In the genomic region with DNA sequence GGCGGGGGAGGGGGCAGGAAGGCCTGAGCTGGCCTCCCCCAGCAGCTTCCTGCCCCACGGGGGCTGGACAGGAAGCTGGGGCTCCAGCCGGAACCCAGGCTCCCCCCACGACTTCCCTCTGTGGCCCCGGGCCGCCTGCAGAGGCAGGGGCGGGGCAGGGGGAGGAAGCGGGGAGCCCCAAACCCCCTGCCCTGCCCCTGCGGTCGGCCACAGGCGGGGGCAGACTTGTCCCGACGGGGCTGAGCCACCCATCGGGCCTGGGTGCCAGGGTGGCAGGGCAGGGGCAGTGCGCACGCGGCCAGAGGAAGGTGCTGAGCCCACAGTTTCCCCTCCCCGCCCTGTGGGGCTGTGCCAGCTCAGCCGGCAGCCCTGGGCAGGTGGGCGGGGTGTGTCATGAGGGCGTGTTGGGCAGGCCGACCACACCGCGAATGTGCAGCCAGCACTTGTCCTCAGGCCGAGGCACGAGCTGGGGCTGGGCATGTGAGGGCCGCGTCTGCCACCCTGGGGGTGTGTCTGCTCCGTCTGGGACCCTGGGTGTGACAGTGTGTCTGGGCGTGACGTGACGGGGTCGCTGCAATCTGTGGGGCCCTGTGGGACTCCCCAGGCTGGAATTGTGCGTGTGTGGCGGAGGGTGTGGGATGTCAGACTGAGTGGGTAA, we compare ENCODE assay signal across 1 cellular context.
TF ChIP-seq lines count a peak whose summit lies in the region.

No MANE protein-coding gene starts in this region.

TF ChIP-seq in HepG2, 621 proteins besides CTCF, POLR2A, EP300 and RAD21:
- no peak for TF ChIP-seq SNRNP70 (IDR thresholded peaks at IDR 0.05; ENCODE audit: low read depth, low read length)
- no peak for TF ChIP-seq ZNF776 (CRISPR knock-in tag; IDR thresholded peaks at IDR 0.05)
- TF ChIP-seq RBFOX2 (IDR thresholded peaks at IDR 0.05; ENCODE audit: low read depth, low read length) = peak; percentile 56
- no peak for TF ChIP-seq BRCA1 (CRISPR knock-in tag; IDR thresholded peaks at IDR 0.05)
- TF ChIP-seq HNRNPL (IDR thresholded peaks at IDR 0.05; ENCODE audit: low read depth, low read length) = 0 out of 2 replicates have a peak, but pooled peaks have one; percentile 56
- TF ChIP-seq, protein P1, sequence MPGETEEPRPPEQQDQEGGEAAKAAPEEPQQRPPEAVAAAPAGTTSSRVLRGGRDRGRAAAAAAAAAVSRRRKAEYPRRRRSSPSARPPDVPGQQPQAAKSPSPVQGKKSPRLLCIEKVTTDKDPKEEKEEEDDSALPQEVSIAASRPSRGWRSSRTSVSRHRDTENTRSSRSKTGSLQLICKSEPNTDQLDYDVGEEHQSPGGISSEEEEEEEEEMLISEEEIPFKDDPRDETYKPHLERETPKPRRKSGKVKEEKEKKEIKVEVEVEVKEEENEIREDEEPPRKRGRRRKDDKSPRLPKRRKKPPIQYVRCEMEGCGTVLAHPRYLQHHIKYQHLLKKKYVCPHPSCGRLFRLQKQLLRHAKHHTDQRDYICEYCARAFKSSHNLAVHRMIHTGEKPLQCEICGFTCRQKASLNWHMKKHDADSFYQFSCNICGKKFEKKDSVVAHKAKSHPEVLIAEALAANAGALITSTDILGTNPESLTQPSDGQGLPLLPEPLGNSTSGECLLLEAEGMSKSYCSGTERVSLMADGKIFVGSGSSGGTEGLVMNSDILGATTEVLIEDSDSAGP (CRISPR knock-in tag; IDR thresholded peaks at IDR 0.05; ENCODE audit: borderline replicate concordance) = 0 out of 2 replicates have a peak, but pooled peaks have one; percentile 32
- TF ChIP-seq, protein P2, sequence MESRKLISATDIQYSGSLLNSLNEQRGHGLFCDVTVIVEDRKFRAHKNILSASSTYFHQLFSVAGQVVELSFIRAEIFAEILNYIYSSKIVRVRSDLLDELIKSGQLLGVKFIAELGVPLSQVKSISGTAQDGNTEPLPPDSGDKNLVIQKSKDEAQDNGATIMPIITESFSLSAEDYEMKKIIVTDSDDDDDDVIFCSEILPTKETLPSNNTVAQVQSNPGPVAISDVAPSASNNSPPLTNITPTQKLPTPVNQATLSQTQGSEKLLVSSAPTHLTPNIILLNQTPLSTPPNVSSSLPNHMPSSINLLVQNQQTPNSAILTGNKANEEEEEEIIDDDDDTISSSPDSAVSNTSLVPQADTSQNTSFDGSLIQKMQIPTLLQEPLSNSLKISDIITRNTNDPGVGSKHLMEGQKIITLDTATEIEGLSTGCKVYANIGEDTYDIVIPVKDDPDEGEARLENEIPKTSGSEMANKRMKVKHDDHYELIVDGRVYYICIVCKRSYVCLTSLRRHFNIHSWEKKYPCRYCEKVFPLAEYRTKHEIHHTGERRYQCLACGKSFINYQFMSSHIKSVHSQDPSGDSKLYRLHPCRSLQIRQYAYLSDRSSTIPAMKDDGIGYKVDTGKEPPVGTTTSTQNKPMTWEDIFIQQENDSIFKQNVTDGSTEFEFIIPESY (CRISPR knock-in tag; IDR thresholded peaks at IDR 0.05) = peak; percentile 84
- TF ChIP-seq TFAP4 (IDR thresholded peaks at IDR 0.05; ENCODE audit: borderline replicate concordance, low read depth) = no peak
- peak; percentile 54 for TF ChIP-seq HNRNPK (IDR thresholded peaks at IDR 0.05; ENCODE audit: low read depth, low read length, poor library complexity, severe bottlenecking)
- TF ChIP-seq ZMAT3 (CRISPR knock-in tag; conservative IDR thresholded peaks at IDR 0.05) = no peak
- peak; percentile 39 for TF ChIP-seq AGO1 (IDR thresholded peaks at IDR 0.05; ENCODE audit: low read depth, low read length, poor library complexity, severe bottlenecking)
- TF ChIP-seq AGO2 (optimal IDR thresholded peaks at IDR 0.05; ENCODE audit: low read depth, low read length) = peak; percentile 87
- TF ChIP-seq, protein P3, sequence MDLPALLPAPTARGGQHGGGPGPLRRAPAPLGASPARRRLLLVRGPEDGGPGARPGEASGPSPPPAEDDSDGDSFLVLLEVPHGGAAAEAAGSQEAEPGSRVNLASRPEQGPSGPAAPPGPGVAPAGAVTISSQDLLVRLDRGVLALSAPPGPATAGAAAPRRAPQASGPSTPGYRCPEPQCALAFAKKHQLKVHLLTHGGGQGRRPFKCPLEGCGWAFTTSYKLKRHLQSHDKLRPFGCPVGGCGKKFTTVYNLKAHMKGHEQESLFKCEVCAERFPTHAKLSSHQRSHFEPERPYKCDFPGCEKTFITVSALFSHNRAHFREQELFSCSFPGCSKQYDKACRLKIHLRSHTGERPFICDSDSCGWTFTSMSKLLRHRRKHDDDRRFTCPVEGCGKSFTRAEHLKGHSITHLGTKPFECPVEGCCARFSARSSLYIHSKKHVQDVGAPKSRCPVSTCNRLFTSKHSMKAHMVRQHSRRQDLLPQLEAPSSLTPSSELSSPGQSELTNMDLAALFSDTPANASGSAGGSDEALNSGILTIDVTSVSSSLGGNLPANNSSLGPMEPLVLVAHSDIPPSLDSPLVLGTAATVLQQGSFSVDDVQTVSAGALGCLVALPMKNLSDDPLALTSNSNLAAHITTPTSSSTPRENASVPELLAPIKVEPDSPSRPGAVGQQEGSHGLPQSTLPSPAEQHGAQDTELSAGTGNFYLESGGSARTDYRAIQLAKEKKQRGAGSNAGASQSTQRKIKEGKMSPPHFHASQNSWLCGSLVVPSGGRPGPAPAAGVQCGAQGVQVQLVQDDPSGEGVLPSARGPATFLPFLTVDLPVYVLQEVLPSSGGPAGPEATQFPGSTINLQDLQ (CRISPR knock-in tag; IDR thresholded peaks at IDR 0.05) = no peak
- TF ChIP-seq MAFG (CRISPR knock-in tag; IDR thresholded peaks at IDR 0.05) = no peak
- TF ChIP-seq, protein P4, sequence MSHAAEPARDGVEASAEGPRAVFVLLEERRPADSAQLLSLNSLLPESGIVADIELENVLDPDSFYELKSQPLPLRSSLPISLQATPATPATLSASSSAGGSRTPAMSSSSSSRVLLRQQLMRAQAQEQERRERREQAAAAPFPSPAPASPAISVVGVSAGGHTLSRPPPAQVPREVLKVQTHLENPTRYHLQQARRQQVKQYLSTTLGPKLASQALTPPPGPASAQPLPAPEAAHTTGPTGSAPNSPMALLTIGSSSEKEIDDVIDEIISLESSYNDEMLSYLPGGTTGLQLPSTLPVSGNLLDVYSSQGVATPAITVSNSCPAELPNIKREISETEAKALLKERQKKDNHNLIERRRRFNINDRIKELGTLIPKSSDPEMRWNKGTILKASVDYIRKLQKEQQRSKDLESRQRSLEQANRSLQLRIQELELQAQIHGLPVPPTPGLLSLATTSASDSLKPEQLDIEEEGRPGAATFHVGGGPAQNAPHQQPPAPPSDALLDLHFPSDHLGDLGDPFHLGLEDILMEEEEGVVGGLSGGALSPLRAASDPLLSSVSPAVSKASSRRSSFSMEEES (CRISPR knock-in tag; IDR thresholded peaks at IDR 0.05) = no peak
- TF ChIP-seq KIAA2018 (CRISPR knock-in tag; IDR thresholded peaks at IDR 0.05; ENCODE audit: borderline replicate concordance) = no peak
- TF ChIP-seq HOXD1 (CRISPR knock-in tag; IDR thresholded peaks at IDR 0.05) = no peak
TF ChIP-seq in HepG2: peak in this region for 7.
